ENCODE assay signal across 24 cellular contexts in the genomic region with DNA sequence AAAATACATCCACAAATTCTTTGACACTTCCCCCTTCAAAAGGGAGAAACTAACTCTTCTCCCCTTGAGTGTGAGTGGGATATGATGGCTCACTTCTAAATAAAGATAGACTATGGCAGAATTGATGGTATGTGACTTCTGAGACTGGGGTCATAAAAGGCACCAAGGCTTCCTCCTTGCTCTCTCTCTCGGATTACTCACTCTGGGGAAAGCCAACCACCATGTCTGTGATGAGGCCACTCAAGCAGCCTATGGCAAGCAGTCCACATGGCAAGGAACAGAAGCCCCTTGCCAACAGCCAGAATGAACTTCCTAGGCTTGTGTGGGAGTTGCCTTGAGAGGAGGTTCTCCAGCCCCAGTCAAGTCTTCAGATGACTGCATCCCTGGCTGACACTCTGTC. TPM values are rescaled to one million over a fixed set of nuclear protein-coding genes. Genes with fewer than 3 reads are reported as not detected.
DNase-seq lines count a peak whose midpoint lies in the region; ATAC-seq and TF ChIP-seq lines count a peak whose summit lies in the region.
"Had no signal": no experiment of that assay in that cellular context is flagged by ENCODE, and none has a peak within 500 bp of the region (broad histone marks: within the 10 kb centered on the region; RNA-seq: fewer than 3 reads in every experiment).

No MANE protein-coding gene starts in this region.

- peaks cover 9% of the 10 kb centered on the region; the same call in 1 of the 2 replicates for H3K36me3 Mint-ChIP-seq in HFFc6 (ENCODE audit: low read depth)
- H3K36me3 Mint-ChIP-seq in mesothelial cell of epicardium = peaks cover 7% of the 10 kb centered on the region
- H3K36me3 Mint-ChIP-seq: IgD-negative memory B cell had no signal

- intact Hi-C loops in body of pancreas (cut with DNase I) = no loop called here

- no peak for TF ChIP-seq POLR2A in body of pancreas (IDR thresholded peaks at IDR 0.05)

- H3K36me3 ChIP-seq in body of pancreas (replicated peaks in 1 of 2; ENCODE audit: insufficient read depth in 1 of 2, low read depth in 2 of 2) = no peaks in the 10 kb centered on the region
- H3K36me3 ChIP-seq: SJSA1 had no signal

- H3K4me1 ChIP-seq in body of pancreas = no peaks in the 10 kb centered on the region

- H3K9me3 ChIP-seq in AG04450 (ENCODE audit: control insufficient read depth, insufficient read depth, low read length) (peaks cover 2% of the 10 kb centered on the region; the same call in 1 of the 2 replicates), body of pancreas (no peaks in the 10 kb centered on the region)
- H3K9me3 ChIP-seq: SJSA1 had no signal

- no peak overlapping the region for H3K4me3 ChIP-seq in AG04450 (ENCODE audit: low read depth, low read length)
- H3K4me3 ChIP-seq in body of pancreas = no peak overlapping the region
- H3K4me3 ChIP-seq: SJSA1 had no signal

- peak overlapping the region; percentile 60 for H3K27ac ChIP-seq in AG04450 (ENCODE audit: low read depth, low read length)
- no peak overlapping the region for H3K27ac ChIP-seq in body of pancreas

- H3K9me3 Mint-ChIP-seq in HFFc6 (peaks cover 5% of the 10 kb centered on the region; the same call in 1 of the 2 replicates), mesothelial cell of epicardium (peaks cover 24% of the 10 kb centered on the region)

- H3K4me3 Mint-ChIP-seq in HFFc6 = peak overlapping the region; percentile 78
- no peak overlapping the region for H3K4me3 Mint-ChIP-seq in mesothelial cell of epicardium
- H3K4me3 Mint-ChIP-seq: IgD-negative memory B cell had no signal

- ATAC-seq in body of pancreas = no peak
- ATAC-seq: HCT116, Right ventricle myocardium inferior had no signal

- POLR2A ChIA-PET in AG04450 (lab: Yijun Ruan, JAX) = no interaction called here

- 48% methylated on average over 1 of the region's 1 CpG; no CpG with 5 or more reads in 1 of the 2 donors for WGBS in body of pancreas, 2 donors

- H3K4me1 Mint-ChIP-seq in HFFc6 (ENCODE audit: low read depth) (peaks cover 62% of the 10 kb centered on the region), mesothelial cell of epicardium (peaks cover 14% of the 10 kb centered on the region)

- H3K27me3 ChIP-seq in AG04450 (ENCODE audit: control insufficient read depth, insufficient read depth, low read length) (no peaks in the 10 kb centered on the region), body of pancreas (no peaks in the 10 kb centered on the region)
- H3K27me3 ChIP-seq: SJSA1 had no signal

- CTCF ChIA-PET in AG04450 (lab: Charles Lee) = no interaction called here

- H3K27ac Mint-ChIP-seq in HFFc6 = peak overlapping the region; percentile 78
- peak overlapping the region; percentile 64 for H3K27ac Mint-ChIP-seq in mesothelial cell of epicardium
- H3K27ac Mint-ChIP-seq: CD14-positive monocyte, IgD-negative memory B cell had no signal

- peaks cover 1% of the 10 kb centered on the region for H3K27me3 Mint-ChIP-seq in HFFc6 (ENCODE audit: insufficient read depth)
- H3K27me3 Mint-ChIP-seq in mesothelial cell of epicardium (ENCODE audit: low read depth) = no peaks in the 10 kb centered on the region

- DNase-seq in AG04450 (ENCODE audit: low read depth, low spot score) (no peak), HFFc6 (no peak), RPMI7951 (ENCODE audit: low read depth) (peak; percentile 33), mesothelial cell of epicardium (ENCODE audit: low spot score in 2 of 2, unreplicated experiment in 2 of 2) (no peak), body of pancreas (no peak), epidermal melanocyte (ENCODE audit: insufficient read length, low spot score) (no peak), T-helper 9 cell (no peak)
- no peak for DNase-seq in stimulated activated CD4-positive, alpha-beta T cell treated with anti-CD3 and anti-CD28 coated beads, Interleukin-1b, Interleukin-23, amount 100 ng/mL, for 48 hours
- DNase-seq: 8988T, DMS79, GM23248, NCI-H1048, NCI-H1417 treated with DMSO at 0.1 percent for 48 hours, NCI-H187, NCI-H446, NCI-H526, OCI-M1 had no signal

- TF ChIP-seq CTCF in AG04450 (IDR thresholded peaks at IDR 0.05; ENCODE audit: low read depth, low read length) (no peak), HFFc6 (IDR thresholded peaks at IDR 0.05) (no peak), mesothelial cell of epicardium (IDR thresholded peaks at IDR 0.05; ENCODE audit: unreplicated experiment) (no peak), body of pancreas (IDR thresholded peaks at IDR 0.05) (no peak)

RNA-seq across cellular contexts. Expression of a gene that starts 43.6 kb away (rescaled TPM):
- polyA plus RNA-seq in AG04450 (2011; rRNA removed) = 0.11 and 0.12 TPM in 2 replicates
- not detected in 2 replicates for polyA minus RNA-seq in AG04450 (2011; rRNA and poly(A)+ RNA removed)
- total RNA-seq in HFFc6 (2021; fragmentation: NEBNext Ultra II Directional; extraction: Animal tissue kit (Norgen Biotek cat#: 25700)) = under 1 TPM; 0.09 to 0.40 (median 0.26) TPM
- under 0.01 TPM in 1 of 2 replicates, not detected in the other for total RNA-seq in RPMI7951 (2014; rRNA removed; shearing (Covaris generic))
- total RNA-seq in mesothelial cell of epicardium (0.24 to 0.45 TPM (median 0.25 TPM) in 3 replicates), body of pancreas (not detected)
- total RNA-seq: G401, GM23248, M059J, Right ventricle myocardium inferior had no signal
- polyA plus RNA-seq: CD14-positive monocyte, IgD-negative memory B cell had no signal
